In the genomic region with DNA sequence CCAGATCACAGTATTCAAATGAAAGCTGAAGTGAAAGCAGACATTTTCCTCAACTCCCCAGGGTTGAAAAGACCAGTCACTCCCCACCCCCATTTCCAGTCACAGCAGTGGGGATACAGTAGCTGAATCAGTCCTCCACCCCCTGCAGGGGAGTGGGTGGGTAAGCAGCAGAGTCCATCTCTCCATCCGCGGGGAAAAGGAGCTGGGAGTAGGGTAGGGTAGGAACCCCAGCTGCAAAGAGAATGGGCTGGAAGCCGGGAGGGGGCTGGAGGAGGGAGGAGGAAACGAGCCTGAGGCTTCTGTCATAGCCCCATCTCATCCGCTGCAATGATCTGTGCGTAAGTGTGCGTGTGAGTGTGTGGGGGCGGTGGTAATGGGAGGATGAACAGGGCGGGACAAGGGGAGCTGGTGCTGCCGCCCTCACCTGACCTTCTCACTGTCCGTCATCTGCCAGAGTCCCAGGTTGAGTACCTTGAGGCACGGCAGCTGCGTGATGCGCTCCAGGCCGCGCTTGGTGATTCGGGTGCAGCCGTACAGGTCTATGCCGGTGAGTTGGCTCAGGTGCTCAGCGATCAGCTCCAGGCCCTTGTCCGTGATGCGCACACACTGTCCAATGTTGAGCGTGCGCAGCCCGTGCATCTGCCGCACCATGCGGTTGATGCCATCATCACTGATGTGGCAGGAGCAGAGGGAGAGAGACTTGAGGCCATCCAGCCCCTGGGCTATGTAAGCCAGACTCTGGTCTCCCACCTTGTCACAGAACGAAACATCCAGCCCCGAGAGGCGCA, we compare ENCODE assay signal across 1 cellular context.
TF ChIP-seq lines count a peak whose summit lies in the region.

No MANE protein-coding gene starts in this region.

TF ChIP-seq in K562, 482 proteins besides CTCF, POLR2A, EP300 and RAD21 (continues in another document):
- TF ChIP-seq CUX1 (CRISPR knock-in tag; IDR thresholded peaks at IDR 0.05) (no peak), CBFB (CRISPR knock-in tag; IDR thresholded peaks at IDR 0.05) (no peak), TEAD1 (CRISPR knock-in tag; IDR thresholded peaks at IDR 0.05) (no peak), CXXC5 (CRISPR knock-in tag; IDR thresholded peaks at IDR 0.05) (peak; percentile 33; the same call in 1 of the 2 replicates), RBBP5 (IDR thresholded peaks at IDR 0.05; ENCODE audit: borderline replicate concordance, insufficient read depth, low read length, poor library complexity, severe bottlenecking) (peak; percentile 11), ATF1 (CRISPR knock-in tag; IDR thresholded peaks at IDR 0.05) (no peak), ATF1 (tag; IDR thresholded peaks at IDR 0.05) (peak; percentile 36; the same call in 1 of the 2 replicates), EGR1 (conservative IDR thresholded peaks at IDR 0.05) (peak; percentile 87), SMAD3 (CRISPR knock-in tag; conservative IDR thresholded peaks at IDR 0.05) (no peak), CBX2 (IDR thresholded peaks at IDR 0.05; ENCODE audit: insufficient read depth, low read length, poor library complexity, severe bottlenecking) (no peak), NRF1 (conservative IDR thresholded peaks at IDR 0.05 in 1 of 2, IDR thresholded peaks at IDR 0.05 in 1 of 2) (peak; percentile 65 to 71), FOXP1 (CRISPR knock-in tag; IDR thresholded peaks at IDR 0.05) (no peak), NFE2L1 (tag; IDR thresholded peaks at IDR 0.05; ENCODE audit: borderline replicate concordance, low read depth) (no peak), TCFL5 (CRISPR knock-in tag; conservative IDR thresholded peaks at IDR 0.05) (no peak), TFAP4 (CRISPR knock-in tag; IDR thresholded peaks at IDR 0.05; ENCODE audit: borderline replicate concordance) (peak; percentile 35; the same call in 1 of the 2 replicates), ZNF23 (CRISPR knock-in tag; IDR thresholded peaks at IDR 0.05) (no peak), MAFK (IDR thresholded peaks at IDR 0.05; ENCODE audit: low read length) (no peak), HNRNPUL1 (IDR thresholded peaks at IDR 0.05; ENCODE audit: low read length) (no peak), ZNF77 (CRISPR knock-in tag; IDR thresholded peaks at IDR 0.05) (no peak), CTBP1 (IDR thresholded peaks at IDR 0.05; ENCODE audit: borderline replicate concordance) (peak; percentile 58; the same call in 1 of the 2 replicates), BRCA1 (IDR thresholded peaks at IDR 0.05) (no peak), BRCA1 (CRISPR knock-in tag; IDR thresholded peaks at IDR 0.05) (no peak), MTA3 (IDR thresholded peaks at IDR 0.05; ENCODE audit: borderline replicate concordance) (peak; percentile 53; the same call in 1 of the 2 replicates), ZNF280A (IDR thresholded peaks at IDR 0.05; ENCODE audit: low read depth, partially characterized antibody) (no peak), HNRNPL (IDR thresholded peaks at IDR 0.05; ENCODE audit: low read depth, low read length) (no peak), ARID1B (IDR thresholded peaks at IDR 0.05) (no peak), DIDO1 (tag; IDR thresholded peaks at IDR 0.05; ENCODE audit: low read depth) (no peak), ZC3H11A (IDR thresholded peaks at IDR 0.05; ENCODE audit: low read depth, low read length) (no peak), RBFOX2 (IDR thresholded peaks at IDR 0.05; ENCODE audit: low read depth, low read length) (peak; percentile 52; the same call in 1 of the 2 replicates), NR4A1 (CRISPR knock-in tag; IDR thresholded peaks at IDR 0.05) (no peak), NR4A1 (tag; IDR thresholded peaks at IDR 0.05) (no peak), COPS2 (conservative IDR thresholded peaks at IDR 0.05) (no peak), KAT7 (CRISPR knock-in tag; IDR thresholded peaks at IDR 0.05; ENCODE audit: borderline replicate concordance) (no peak), HCFC1 (IDR thresholded peaks at IDR 0.05; ENCODE audit: low read depth, low read length) (no peak), HOXB6 (CRISPR knock-in tag; IDR thresholded peaks at IDR 0.05; ENCODE audit: borderline replicate concordance) (no peak), ZNF184 (CRISPR knock-in tag; IDR thresholded peaks at IDR 0.05) (no peak), STAT5B (CRISPR knock-in tag; IDR thresholded peaks at IDR 0.05) (no peak), POLR2G (IDR thresholded peaks at IDR 0.05; ENCODE audit: low read depth, low read length) (0 out of 2 replicates have a peak, but pooled peaks have one; percentile 18), RB1 (IDR thresholded peaks at IDR 0.05; ENCODE audit: low read depth) (no peak), KLF10 (CRISPR knock-in tag; IDR thresholded peaks at IDR 0.05) (no peak), ATF4 (CRISPR knock-in tag; IDR thresholded peaks at IDR 0.05) (no peak)
- TF ChIP-seq, protein P1, sequence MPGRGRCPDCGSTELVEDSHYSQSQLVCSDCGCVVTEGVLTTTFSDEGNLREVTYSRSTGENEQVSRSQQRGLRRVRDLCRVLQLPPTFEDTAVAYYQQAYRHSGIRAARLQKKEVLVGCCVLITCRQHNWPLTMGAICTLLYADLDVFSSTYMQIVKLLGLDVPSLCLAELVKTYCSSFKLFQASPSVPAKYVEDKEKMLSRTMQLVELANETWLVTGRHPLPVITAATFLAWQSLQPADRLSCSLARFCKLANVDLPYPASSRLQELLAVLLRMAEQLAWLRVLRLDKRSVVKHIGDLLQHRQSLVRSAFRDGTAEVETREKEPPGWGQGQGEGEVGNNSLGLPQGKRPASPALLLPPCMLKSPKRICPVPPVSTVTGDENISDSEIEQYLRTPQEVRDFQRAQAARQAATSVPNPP (IDR thresholded peaks at IDR 0.05; ENCODE audit: borderline replicate concordance, insufficient read depth, insufficient read length): no peak
- TF ChIP-seq, protein P2, sequence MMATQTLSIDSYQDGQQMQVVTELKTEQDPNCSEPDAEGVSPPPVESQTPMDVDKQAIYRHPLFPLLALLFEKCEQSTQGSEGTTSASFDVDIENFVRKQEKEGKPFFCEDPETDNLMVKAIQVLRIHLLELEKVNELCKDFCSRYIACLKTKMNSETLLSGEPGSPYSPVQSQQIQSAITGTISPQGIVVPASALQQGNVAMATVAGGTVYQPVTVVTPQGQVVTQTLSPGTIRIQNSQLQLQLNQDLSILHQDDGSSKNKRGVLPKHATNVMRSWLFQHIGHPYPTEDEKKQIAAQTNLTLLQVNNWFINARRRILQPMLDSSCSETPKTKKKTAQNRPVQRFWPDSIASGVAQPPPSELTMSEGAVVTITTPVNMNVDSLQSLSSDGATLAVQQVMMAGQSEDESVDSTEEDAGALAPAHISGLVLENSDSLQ (IDR thresholded peaks at IDR 0.05): peak; percentile 46; the same call in 1 of the 2 replicates
- TF ChIP-seq, protein P3, sequence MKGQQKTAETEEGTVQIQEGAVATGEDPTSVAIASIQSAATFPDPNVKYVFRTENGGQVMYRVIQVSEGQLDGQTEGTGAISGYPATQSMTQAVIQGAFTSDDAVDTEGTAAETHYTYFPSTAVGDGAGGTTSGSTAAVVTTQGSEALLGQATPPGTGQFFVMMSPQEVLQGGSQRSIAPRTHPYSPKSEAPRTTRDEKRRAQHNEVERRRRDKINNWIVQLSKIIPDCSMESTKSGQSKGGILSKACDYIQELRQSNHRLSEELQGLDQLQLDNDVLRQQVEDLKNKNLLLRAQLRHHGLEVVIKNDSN (CRISPR knock-in tag; IDR thresholded peaks at IDR 0.05): no peak
- TF ChIP-seq, protein P4, sequence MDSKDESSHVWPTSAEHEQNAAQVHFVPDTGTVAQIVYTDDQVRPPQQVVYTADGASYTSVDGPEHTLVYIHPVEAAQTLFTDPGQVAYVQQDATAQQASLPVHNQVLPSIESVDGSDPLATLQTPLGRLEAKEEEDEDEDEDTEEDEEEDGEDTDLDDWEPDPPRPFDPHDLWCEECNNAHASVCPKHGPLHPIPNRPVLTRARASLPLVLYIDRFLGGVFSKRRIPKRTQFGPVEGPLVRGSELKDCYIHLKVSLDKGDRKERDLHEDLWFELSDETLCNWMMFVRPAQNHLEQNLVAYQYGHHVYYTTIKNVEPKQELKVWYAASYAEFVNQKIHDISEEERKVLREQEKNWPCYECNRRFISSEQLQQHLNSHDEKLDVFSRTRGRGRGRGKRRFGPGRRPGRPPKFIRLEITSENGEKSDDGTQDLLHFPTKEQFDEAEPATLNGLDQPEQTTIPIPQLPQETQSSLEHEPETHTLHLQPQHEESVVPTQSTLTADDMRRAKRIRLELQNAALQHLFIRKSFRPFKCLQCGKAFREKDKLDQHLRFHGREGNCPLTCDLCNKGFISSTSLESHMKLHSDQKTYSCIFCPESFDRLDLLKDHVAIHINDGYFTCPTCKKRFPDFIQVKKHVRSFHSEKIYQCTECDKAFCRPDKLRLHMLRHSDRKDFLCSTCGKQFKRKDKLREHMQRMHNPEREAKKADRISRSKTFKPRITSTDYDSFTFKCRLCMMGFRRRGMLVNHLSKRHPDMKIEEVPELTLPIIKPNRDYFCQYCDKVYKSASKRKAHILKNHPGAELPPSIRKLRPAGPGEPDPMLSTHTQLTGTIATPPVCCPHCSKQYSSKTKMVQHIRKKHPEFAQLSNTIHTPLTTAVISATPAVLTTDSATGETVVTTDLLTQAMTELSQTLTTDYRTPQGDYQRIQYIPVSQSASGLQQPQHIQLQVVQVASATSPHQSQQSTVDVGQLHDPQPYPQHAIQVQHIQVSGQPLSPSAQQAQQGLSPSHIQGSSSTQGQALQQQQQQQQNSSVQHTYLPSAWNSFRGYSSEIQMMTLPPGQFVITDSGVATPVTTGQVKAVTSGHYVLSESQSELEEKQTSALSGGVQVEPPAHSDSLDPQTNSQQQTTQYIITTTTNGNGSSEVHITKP (IDR thresholded peaks at IDR 0.05; ENCODE audit: partially characterized antibody): peak; percentile 53
- TF ChIP-seq, protein P5, sequence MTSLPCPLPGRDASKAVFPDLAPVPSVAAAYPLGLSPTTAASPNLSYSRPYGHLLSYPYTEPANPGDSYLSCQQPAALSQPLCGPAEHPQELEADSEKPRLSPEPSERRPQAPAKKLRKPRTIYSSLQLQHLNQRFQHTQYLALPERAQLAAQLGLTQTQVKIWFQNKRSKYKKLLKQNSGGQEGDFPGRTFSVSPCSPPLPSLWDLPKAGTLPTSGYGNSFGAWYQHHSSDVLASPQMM (CRISPR knock-in tag; IDR thresholded peaks at IDR 0.05): no peak
- TF ChIP-seq, protein P6, sequence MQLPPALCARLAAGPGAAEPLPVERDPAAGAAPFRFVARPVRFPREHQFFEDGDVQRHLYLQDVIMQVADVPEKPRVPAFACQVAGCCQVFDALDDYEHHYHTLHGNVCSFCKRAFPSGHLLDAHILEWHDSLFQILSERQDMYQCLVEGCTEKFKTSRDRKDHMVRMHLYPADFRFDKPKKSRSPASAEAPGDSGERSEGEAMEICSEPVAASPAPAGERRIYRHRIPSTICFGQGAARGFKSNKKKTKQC (CRISPR knock-in tag; IDR thresholded peaks at IDR 0.05): no peak
